ENCODE assay signal across 1 cellular context in genomic region chr17:4440690-4441686, GRCh38.
TF ChIP-seq lines count a peak whose summit lies in the region.

No MANE protein-coding gene starts in this region.

TF ChIP-seq in SK-N-SH, 30 proteins besides CTCF, POLR2A, EP300 and RAD21 (continued from another document):
- no peak; the same call in 1 of the 2 replicates for TF ChIP-seq NFIC (IDR thresholded peaks at IDR 0.05; ENCODE audit: borderline replicate concordance)
- no peak for TF ChIP-seq USF1 (IDR thresholded peaks at IDR 0.05; ENCODE audit: borderline replicate concordance, low read depth)
- TF ChIP-seq POLR2AphosphoS5 (IDR thresholded peaks at IDR 0.05; ENCODE audit: low read depth, low read length), result no peak
- TF ChIP-seq GATA2 (CRISPR knock-in tag; IDR thresholded peaks at IDR 0.05), result peak; percentile 95
- TF ChIP-seq MEF2A (IDR thresholded peaks at IDR 0.05; ENCODE audit: borderline replicate concordance, low read depth), result no peak
- peak; percentile 48 for TF ChIP-seq CHD2 (IDR thresholded peaks at IDR 0.05; ENCODE audit: low read length, partially characterized antibody)
- TF ChIP-seq ZBTB33 (IDR thresholded peaks at IDR 0.05; ENCODE audit: borderline replicate concordance, low read depth), result no peak
- TF ChIP-seq JUND (IDR thresholded peaks at IDR 0.05), result no peak
- no peak for TF ChIP-seq GABPA (IDR thresholded peaks at IDR 0.05; ENCODE audit: low read depth)
- TF ChIP-seq FOSL2 (IDR thresholded peaks at IDR 0.05; ENCODE audit: borderline replicate concordance, low read depth), result no peak
- TF ChIP-seq RFX5 (IDR thresholded peaks at IDR 0.05; ENCODE audit: low read length), result no peak
- no peak for TF ChIP-seq FOXM1 (IDR thresholded peaks at IDR 0.05; ENCODE audit: low read depth)
